In genomic region chr1:116232989-116233514, GRCh38 we compare ENCODE assay signal across 9 cellular contexts.
A peak's percentile ranks its signal among the peaks of the same experiment; 100 is the strongest.
DNase-seq lines count a peak whose midpoint lies in the region; ATAC-seq and TF ChIP-seq lines count a peak whose summit lies in the region.
"Had no signal": no experiment of that assay in that cellular context is flagged by ENCODE, and none has a peak within 500 bp of the region (broad histone marks: within the 10 kb centered on the region; RNA-seq: fewer than 3 reads in every experiment).

No MANE protein-coding gene starts in this region.

- H3K27ac Mint-ChIP-seq in type B pancreatic cell, result peak overlapping the region; percentile 20

- peak; percentile 10 for DNase-seq in stimulated activated CD4-positive, alpha-beta T cell treated with anti-CD3 and anti-CD28 coated beads, Interleukin-4, amount 100 ng/mL, for 24 hours
- no peak for DNase-seq in stimulated activated CD4-positive, alpha-beta T cell treated with anti-CD3 and anti-CD28 coated beads, Interleukin-12 subunit alpha, Interleukin-12 subunit beta, amount 100 ng/mL, for 4 hours
- DNase-seq in NCI-H524 treated with DMSO at 0.1 percent for 48 hours (lab: John Stamatoyannopoulos, UW) (peak; percentile 8), fibroblast of villous mesenchyme (ENCODE audit: low read depth) (peak; percentile 11), type B pancreatic cell (ENCODE audit: extremely low spot score, unreplicated experiment) (no peak), NCI-H2029 treated with DMSO at 0.1 percent for 48 hours (lab: John Stamatoyannopoulos, UW) (no peak), DMS79 treated with DMSO at 0.1 percent for 48 hours (lab: John Stamatoyannopoulos, UW) (no peak)
- DNase-seq: Caco-2 had no signal

- H3K27me3 Mint-ChIP-seq in type B pancreatic cell, result no peaks in the 10 kb centered on the region

- H3K4me3 Mint-ChIP-seq in type B pancreatic cell, result no peak overlapping the region

- TF ChIP-seq CTCF in fibroblast of villous mesenchyme (IDR thresholded peaks at IDR 0.05; ENCODE audit: insufficient read depth, low read depth, low read length) (no peak), type B pancreatic cell (conservative IDR thresholded peaks at IDR 0.05) (peak; percentile 38)

- H3K4me1 Mint-ChIP-seq in type B pancreatic cell (ENCODE audit: unreplicated experiment), result peaks cover 24% of the 10 kb centered on the region

- H3K4me3 ChIP-seq in fibroblast of villous mesenchyme (ENCODE audit: low read depth, low read length), result no peak overlapping the region

- H3K36me3 Mint-ChIP-seq in type B pancreatic cell, result no peaks in the 10 kb centered on the region

- H3K9me3 Mint-ChIP-seq in type B pancreatic cell, result no peaks in the 10 kb centered on the region

- ATAC-seq in HG02588 (IDR thresholded peaks at IDR 0.05; ENCODE audit: unreplicated experiment), result no peak

Comparison
In these comparisons a context has a peak if more than half of its experiments do, and no peak if none do; other contexts are left out.
1. DNase-seq: peak in stimulated activated CD4-positive, alpha-beta T cell treated with anti-CD3 and anti-CD28 coated beads, Interleukin-4, amount 100 ng/mL, for 24 hours (single experiment), NCI-H524 treated with DMSO at 0.1 percent for 48 hours (single experiment) and fibroblast of villous mesenchyme (single experiment); none in stimulated activated CD4-positive, alpha-beta T cell treated with anti-CD3 and anti-CD28 coated beads, Interleukin-12 subunit alpha, Interleukin-12 subunit beta, amount 100 ng/mL, for 4 hours (single experiment), type B pancreatic cell (single experiment), NCI-H2029 treated with DMSO at 0.1 percent for 48 hours (single experiment) and DMS79 treated with DMSO at 0.1 percent for 48 hours (single experiment).